9 cellular contexts compared by ENCODE assay signal in genomic region chrX:27451324-27451723, GRCh38. TPM values are rescaled to one million over a fixed set of nuclear protein-coding genes. Genes with fewer than 3 reads are reported as not detected.
"Had no signal": no experiment of that assay in that cellular context is flagged by ENCODE, and none has a peak within 500 bp of the region (broad histone marks: within the 10 kb centered on the region; RNA-seq: fewer than 3 reads in every experiment).

No MANE protein-coding gene starts in this region.

- H3K4me3 ChIP-seq: K562 had no signal

- ATAC-seq: K562 had no signal

- DNase-seq: IMR-90, KBM-7, KG1 had no signal

- H3K27me3 Mint-ChIP-seq: IgD-negative memory B cell had no signal

- FAIRE-seq: K562 had no signal

- H3K36me3 Mint-ChIP-seq: IgD-negative memory B cell had no signal

- H3K4me1 Mint-ChIP-seq: IgD-negative memory B cell had no signal

- H3K9ac ChIP-seq: KMS-11 had no signal

- H3K27ac Mint-ChIP-seq: IgD-negative memory B cell had no signal

- H3K4me2 ChIP-seq: KMS-11 had no signal

- H3K27ac ChIP-seq: HL-60, KMS-11 had no signal

- H3K4me3 Mint-ChIP-seq: IgD-negative memory B cell had no signal

RNA-seq across cellular contexts. Expression of gene PPP4R3C, which starts 11.8 kb away (rescaled TPM):
- total RNA-seq: HT-29, HT1080, IMR-90, K562 had no signal
- polyA plus RNA-seq: IgD-negative memory B cell, IMR-90 had no signal
